9 cellular contexts compared by ENCODE assay signal in genomic region chr13:94972262-94972661, GRCh38.
"Had no signal": no experiment of that assay in that cellular context is flagged by ENCODE, and none has a peak within 500 bp of the region (broad histone marks: within the 10 kb centered on the region; RNA-seq: fewer than 3 reads in every experiment).

No MANE protein-coding gene starts in this region.

- H3K27ac ChIP-seq: GM23248, HL-60, KMS-11 had no signal

- H3K4me2 ChIP-seq: KMS-11 had no signal

- DNase-seq: GM23248, H9, HCEC 1CT, IMR-90, KBM-7 had no signal

- FAIRE-seq: H1, H54 had no signal

- H2AFZ ChIP-seq: GM23248 had no signal

- H3K4me3 Mint-ChIP-seq: H9 had no signal

- H3K9ac ChIP-seq: GM23248, KMS-11 had no signal

- H3K4me3 ChIP-seq: GM23248 had no signal
